Comparison of ENCODE assay signal across 17 cellular contexts in the genomic region with DNA sequence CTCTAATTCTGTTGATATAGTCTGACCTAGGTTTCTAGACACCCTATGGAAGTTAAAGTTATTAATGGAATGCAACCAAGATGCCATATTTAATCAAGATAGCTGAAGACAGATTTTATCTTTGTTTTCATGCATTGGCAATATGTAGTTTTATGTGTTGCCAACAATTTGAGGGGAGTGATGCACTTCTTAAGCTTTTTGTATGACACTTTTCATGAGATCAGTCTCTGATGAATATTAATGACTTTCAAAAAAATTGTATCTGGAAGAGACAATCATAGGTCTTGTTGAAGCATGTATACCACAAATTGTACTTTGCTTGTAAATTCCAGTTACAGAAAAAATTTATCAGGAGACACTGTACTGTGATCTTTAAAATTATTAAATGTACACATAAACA.
"Had no signal": no experiment of that assay in that cellular context is flagged by ENCODE, and none has a peak within 500 bp of the region (broad histone marks: within the 10 kb centered on the region; RNA-seq: fewer than 3 reads in every experiment).

No MANE protein-coding gene starts in this region.

- H3K9me3 ChIP-seq: MG63 had no signal

- H3K27me3 ChIP-seq: MG63 had no signal

- H3K36me3 ChIP-seq: MG63 had no signal

- H3K4me3 ChIP-seq: MG63 had no signal

- DNase-seq: KBM-7, MG63, NCI-H1092, NCI-H1105 treated with DMSO at 0.1 percent for 48 hours, NCI-H1436, NCI-H187, NCI-H2029, NCI-H2081 treated with DMSO at 0.1 percent for 48 hours, NCI-H2171, NCI-H226, NCI-H446, NCI-H510A, NCI-H524 treated with DMSO at 0.1 percent for 48 hours, NCI-H69, NCI-H774, RPMI8226, SHP77 had no signal
